In the genomic region with DNA sequence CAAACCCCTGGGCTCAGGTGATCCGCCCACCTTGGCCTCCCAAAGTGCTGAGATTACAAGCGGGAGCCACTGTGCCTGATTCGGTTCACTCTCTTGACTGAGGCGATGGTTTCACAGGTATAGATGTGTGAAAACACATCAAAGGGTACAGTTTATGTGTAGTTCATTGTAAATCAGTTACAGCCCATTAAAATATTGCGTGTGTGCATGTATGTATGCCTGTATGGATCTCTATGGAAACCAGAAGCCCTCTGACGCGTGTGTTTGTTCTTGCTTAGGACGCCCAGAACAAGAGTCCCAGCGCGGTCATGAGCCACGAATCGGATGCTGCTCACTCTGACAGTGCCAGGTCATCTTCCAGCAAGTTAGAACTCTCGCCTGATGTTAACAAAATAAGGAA, we compare ENCODE assay signal across 6 cellular contexts. TPM values are rescaled to one million over a fixed set of nuclear protein-coding genes. Genes with fewer than 3 reads are reported as not detected.
DNase-seq lines count a peak whose midpoint lies in the region; ATAC-seq, FAIRE-seq and TF ChIP-seq lines count a peak whose summit lies in the region.
"Not testable (repeated sequence)": the region's sequence is repeated elsewhere in the genome, so short reads cannot be mapped to it uniquely, and the experiment has no call there.
"Had no signal": no experiment of that assay in that cellular context is flagged by ENCODE, and none has a peak within 500 bp of the region (broad histone marks: within the 10 kb centered on the region; RNA-seq: fewer than 3 reads in every experiment).

No MANE protein-coding gene starts in this region.

- H3K27ac ChIP-seq in CD4-positive, alpha-beta T cell (ENCODE audit: low read depth, low read length): not testable (repeated sequence)

- not testable (repeated sequence) for H3K4me1 Mint-ChIP-seq in CD4-positive, alpha-beta T cell (ENCODE audit: low read depth); effector memory CD8-positive, alpha-beta T cell (ENCODE audit: low read depth in 2 of 2)

- H3K4me3 ChIP-seq in bronchial epithelial cell (ENCODE audit: low read depth, low read length): not testable (repeated sequence)

- not testable (repeated sequence) for H3K9me3 Mint-ChIP-seq in CD4-positive, alpha-beta T cell; effector memory CD8-positive, alpha-beta T cell

- intact Hi-C loops in CD4-positive, alpha-beta T cell (cut with DNase I, micrococcal nuclease): not testable (repeated sequence)

- FAIRE-seq in HTR-8/SVneo (lab: Jason Lieb, UNC): peak; percentile 60
- peak; percentile 13 for FAIRE-seq in bronchial epithelial cell (lab: Jason Lieb, UNC)
- peak; percentile 61 for FAIRE-seq in urothelium cell line (lab: Jason Lieb, UNC)

- not testable (repeated sequence) for H3K27me3 Mint-ChIP-seq in CD4-positive, alpha-beta T cell; effector memory CD8-positive, alpha-beta T cell

- CTCF ChIA-PET in CD4-positive, alpha-beta T cell (lab: Charles Lee): not testable (repeated sequence)

- not testable (repeated sequence) for H3K27ac Mint-ChIP-seq in CD4-positive, alpha-beta T cell; effector memory CD8-positive, alpha-beta T cell

- not testable (repeated sequence) for H3K9me3 ChIP-seq in CD4-positive, alpha-beta T cell (ENCODE audit: control insufficient read depth, low read length)

- H3K4me3 Mint-ChIP-seq in CD4-positive, alpha-beta T cell; effector memory CD8-positive, alpha-beta T cell: not testable (repeated sequence)

- peak; percentile 34 for ATAC-seq in CD4-positive, alpha-beta T cell (ENCODE audit: poor library complexity)
- peak; percentile 93 for ATAC-seq in effector memory CD8-positive, alpha-beta T cell (replicated peaks)

- POLR2A ChIA-PET in CD4-positive, alpha-beta T cell (lab: Charles Lee): not testable (repeated sequence)

- TF ChIP-seq CTCF in CD4-positive, alpha-beta T cell (IDR thresholded peaks at IDR 0.05); bronchial epithelial cell (IDR thresholded peaks at IDR 0.05; ENCODE audit: insufficient read depth, low read length, severe bottlenecking): not testable (repeated sequence)

- H3K36me3 ChIP-seq in bronchial epithelial cell (ENCODE audit: control insufficient read depth, insufficient read depth, low read length): not testable (repeated sequence)

- DNase-seq in CD4-positive, alpha-beta T cell; HTR-8/SVneo (ENCODE audit: insufficient read length, low spot score); bronchial epithelial cell (ENCODE audit: low read depth); effector memory CD8-positive, alpha-beta T cell; urothelium cell line (ENCODE audit: low spot score): not testable (repeated sequence)

- not testable (repeated sequence) for H3K27me3 ChIP-seq in CD4-positive, alpha-beta T cell (ENCODE audit: control insufficient read depth, insufficient read depth, low read length); bronchial epithelial cell (ENCODE audit: control insufficient read depth, insufficient read depth, low read length)

- not testable (repeated sequence) for H3K36me3 Mint-ChIP-seq in CD4-positive, alpha-beta T cell (ENCODE audit: low read depth); effector memory CD8-positive, alpha-beta T cell (ENCODE audit: insufficient read depth)

RNA-seq across cellular contexts. Expression of a gene that starts 35.5 kb away (rescaled TPM):
- total RNA-seq in CD4-positive, alpha-beta T cell: not detected
- 0.51 TPM in 1 of 2 replicates, not detected in the other for total RNA-seq in bronchial epithelial cell
- total RNA-seq: A172 had no signal

RNA-seq across cellular contexts. Expression of a gene that starts 36.7 kb away (rescaled TPM):
- 10 to 100 TPM; 73.5 to 84.5 TPM for total RNA-seq in CD4-positive, alpha-beta T cell
- total RNA-seq in bronchial epithelial cell: 57.7 and 84.0 TPM in 2 replicates
